ENCODE assay signal across 25 cellular contexts in the genomic region with DNA sequence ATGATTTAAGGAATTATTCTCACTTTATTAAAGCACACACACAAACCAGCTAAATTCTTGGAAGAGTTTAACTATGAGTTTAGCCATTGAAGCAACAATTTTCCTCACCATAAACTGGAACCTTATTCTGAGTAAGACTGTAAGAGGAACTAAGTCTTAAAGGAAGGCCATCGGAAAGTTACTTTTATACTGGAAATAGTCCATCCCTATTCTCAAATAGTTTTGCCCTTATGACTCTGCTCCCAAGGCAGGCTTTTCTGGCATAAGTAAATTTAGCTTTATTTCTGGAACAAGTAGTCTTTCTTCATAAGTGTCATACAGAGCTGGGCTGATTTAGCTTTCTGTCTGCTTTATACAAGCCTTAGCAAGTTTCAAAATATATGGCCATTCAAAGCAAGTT.
A peak's percentile ranks its signal among the peaks of the same experiment; 100 is the strongest.
DNase-seq lines count a peak whose midpoint lies in the region; ATAC-seq, FAIRE-seq and TF ChIP-seq lines count a peak whose summit lies in the region.
"Had no signal": no experiment of that assay in that cellular context is flagged by ENCODE, and none has a peak within 500 bp of the region (broad histone marks: within the 10 kb centered on the region; RNA-seq: fewer than 3 reads in every experiment).

No MANE protein-coding gene starts in this region.

- H3K36me3 Mint-ChIP-seq in chondrocyte (ENCODE audit: low read depth) = no peaks in the 10 kb centered on the region
- H3K36me3 Mint-ChIP-seq: CD8-positive, alpha-beta T cell had no signal

- H3K27ac Mint-ChIP-seq in chondrocyte (ENCODE audit: unreplicated experiment) = peak overlapping the region; percentile 60
- H3K27ac Mint-ChIP-seq: CD8-positive, alpha-beta T cell had no signal

- TF ChIP-seq POLR2A in esophagus squamous epithelium (IDR thresholded peaks at IDR 0.05) = no peak

- H3K27ac ChIP-seq in subcutaneous abdominal adipose tissue (ENCODE audit: low read depth, low read length) (peak overlapping the region; percentile 89), esophagus squamous epithelium (peak overlapping the region in 1 of 4 donors; percentile 32)
- H3K27ac ChIP-seq: RWPE1 had no signal

- ATAC-seq in HG03457 (IDR thresholded peaks at IDR 0.05; ENCODE audit: unreplicated experiment) = no peak
- ATAC-seq: CD8-positive, alpha-beta T cell; HepG2; PC-3 had no signal

- peak; percentile 64 for FAIRE-seq in G401.6 (lab: Jason Lieb, UNC)
- FAIRE-seq: A204.1, GM12891, GM18507, H54, HepG2 had no signal

- peak overlapping the region in 1 of 5 donors; percentile 22 for H3K9ac ChIP-seq in subcutaneous abdominal adipose tissue (ENCODE audit: low read length in 5 of 5)

- no peaks in the 10 kb centered on the region for H3K9me3 ChIP-seq in subcutaneous abdominal adipose tissue (ENCODE audit: control insufficient read depth in 5 of 5, low read length in 5 of 5)
- no peaks in the 10 kb centered on the region for H3K9me3 ChIP-seq in esophagus squamous epithelium

- peaks cover 9 to 66% (median 43%) of the 10 kb centered on the region in 5 donors for H3K4me1 ChIP-seq in subcutaneous abdominal adipose tissue (ENCODE audit: control insufficient read depth in 5 of 5, insufficient read depth in 5 of 5, low read length in 5 of 5)
- H3K4me1 ChIP-seq in esophagus squamous epithelium = peaks cover 0 to 43% (median 5%) of the 10 kb centered on the region in 3 donors

- H3K27me3 Mint-ChIP-seq in chondrocyte (ENCODE audit: low read depth) = no peaks in the 10 kb centered on the region

- H3K4me1 Mint-ChIP-seq in chondrocyte (ENCODE audit: low read depth) = peaks cover 67% of the 10 kb centered on the region

- H3K27me3 ChIP-seq in subcutaneous abdominal adipose tissue (ENCODE audit: control insufficient read depth in 5 of 5, insufficient read depth in 4 of 5, low read length in 5 of 5) (no peaks in the 10 kb centered on the region), esophagus squamous epithelium (no peaks in the 10 kb centered on the region)

- 35 to 39% methylated on average over 1 of the region's 1 CpG for WGBS in esophagus squamous epithelium, 2 donors

- H3K4me3 ChIP-seq in subcutaneous abdominal adipose tissue (ENCODE audit: low read depth in 1 of 5, low read length in 5 of 5) (no peak overlapping the region), esophagus squamous epithelium (no peak overlapping the region)

- TF ChIP-seq CTCF in chondrocyte (IDR thresholded peaks at IDR 0.05) = no peak
- no peak for TF ChIP-seq CTCF in esophagus squamous epithelium (IDR thresholded peaks at IDR 0.05)

- no peaks in the 10 kb centered on the region for H3K36me3 ChIP-seq in subcutaneous abdominal adipose tissue (ENCODE audit: control insufficient read depth in 5 of 5, insufficient read depth in 5 of 5, low read length in 5 of 5)
- no peaks in the 10 kb centered on the region for H3K36me3 ChIP-seq in esophagus squamous epithelium

- no peak overlapping the region for H3K4me3 Mint-ChIP-seq in chondrocyte (ENCODE audit: unreplicated experiment)
- H3K4me3 Mint-ChIP-seq: CD8-positive, alpha-beta T cell had no signal

- H3K9me3 Mint-ChIP-seq in chondrocyte (ENCODE audit: low read depth) = peaks cover 2% of the 10 kb centered on the region
- H3K9me3 Mint-ChIP-seq: CD8-positive, alpha-beta T cell had no signal

- DNase-seq in chondrocyte (ENCODE audit: low spot score) = no peak
- DNase-seq in midbrain (lab: John Stamatoyannopoulos, UW) = peak; percentile 10
- DNase-seq in esophagus squamous epithelium (lab: John Stamatoyannopoulos, UW) = no peak
- no peak for DNase-seq in middle frontal gyrus (ENCODE audit: extremely low spot score, low spot score)
- DNase-seq in HT-29 (ENCODE audit: low spot score) = no peak
- DNase-seq: Calu3; CD8-positive, alpha-beta T cell; DMS53; EL; KBM-7; NCI-H1417 treated with DMSO at 0.1 percent for 48 hours; NCI-H187 treated with DMSO at 0.1 percent for 48 hours; NCI-H345; NCI-H524 treated with DMSO at 0.1 percent for 48 hours; PC-3; SIG-M5 had no signal

- intact Hi-C loops in esophagus squamous epithelium (cut with DNase I) = no loop called here
